In genomic region chr3:184710870-184711365, GRCh38 we compare ENCODE assay signal across 8 cellular contexts. TPM values are rescaled to one million over a fixed set of nuclear protein-coding genes. Genes with fewer than 3 reads are reported as not detected.
A peak's percentile ranks its signal among the peaks of the same experiment; 100 is the strongest.
DNase-seq lines count a peak whose midpoint lies in the region; ATAC-seq and TF ChIP-seq lines count a peak whose summit lies in the region.

No MANE protein-coding gene starts in this region.

- BruUV-seq in Calu3 (replicated peaks; lab: Mats Ljungman, UMichigan) = no TSS peak

- H3K4me1 Mint-ChIP-seq in Calu3 (ENCODE audit: low read depth, unreplicated experiment) = peaks cover 27% of the 10 kb centered on the region
- peaks cover 27% of the 10 kb centered on the region for H3K4me1 Mint-ChIP-seq in activated CD4-positive, alpha-beta T cell treated with anti-CD3 and anti-CD28 coated beads, Interleukin-2, amount 10 ng/mL, durations not matched to agents 7 days and 5 days

- H3K27me3 Mint-ChIP-seq in Calu3 (ENCODE audit: unreplicated experiment) = no peaks in the 10 kb centered on the region
- H3K27me3 Mint-ChIP-seq in activated CD4-positive, alpha-beta T cell treated with anti-CD3 and anti-CD28 coated beads, Interleukin-2, amount 10 ng/mL, durations not matched to agents 7 days and 5 days = peaks cover 20% of the 10 kb centered on the region

- H3K27ac ChIP-seq in neutrophil = peak overlapping the region; percentile 86

- peak; percentile 54 for ATAC-seq in GM19452 (IDR thresholded peaks at IDR 0.05; ENCODE audit: unreplicated experiment)
- peak; percentile 32 for ATAC-seq in HG03469 (IDR thresholded peaks at IDR 0.05; ENCODE audit: unreplicated experiment)

- intact Hi-C loops in Calu3 (cut with micrococcal nuclease; ENCODE audit: unreplicated experiment) = loop anchor here (1.0 kb wide), 1 partner anchor 146 kb away; no protein-coding TSS in a partner anchor

- peak overlapping the region; percentile 75 for H3K27ac Mint-ChIP-seq in Calu3 (ENCODE audit: unreplicated experiment)
- peak overlapping the region; percentile 81 for H3K27ac Mint-ChIP-seq in activated CD4-positive, alpha-beta T cell treated with anti-CD3 and anti-CD28 coated beads, Interleukin-2, amount 10 ng/mL, durations not matched to agents 7 days and 5 days

- CTCF ChIA-PET in Calu3 (lab: Charles Lee) = interaction anchor here (0.5 to 1.6 kb wide), 4 partner anchors 90 to 280 kb away, joined by 3 to 9 read pairs (median 4); partner anchors contain the start of gene EPHB3
- CTCF ChIA-PET in activated CD4-positive, alpha-beta T cell treated with anti-CD3 and anti-CD28 coated beads, Interleukin-2, amount 10 ng/mL, durations not matched to agents 7 days and 5 days (lab: Charles Lee) = interaction anchor here (1.7 to 2.0 kb wide), 2 partner anchors 9 to 150 kb away, joined by 4 to 7 read pairs; partner anchors contain the start of gene EPHB3

- POLR2A ChIA-PET in activated CD4-positive, alpha-beta T cell treated with anti-CD3 and anti-CD28 coated beads, Interleukin-2, amount 10 ng/mL, durations not matched to agents 7 days and 5 days (lab: Charles Lee) = no interaction called here

- no peaks in the 10 kb centered on the region for H3K27me3 ChIP-seq in neutrophil

- peak overlapping the region; percentile 82 for H3K4me3 Mint-ChIP-seq in Calu3 (ENCODE audit: low read depth, unreplicated experiment)
- peak overlapping the region; percentile 77 for H3K4me3 Mint-ChIP-seq in activated CD4-positive, alpha-beta T cell treated with anti-CD3 and anti-CD28 coated beads, Interleukin-2, amount 10 ng/mL, durations not matched to agents 7 days and 5 days

- peaks cover 2% of the 10 kb centered on the region for H3K9me3 Mint-ChIP-seq in Calu3 (ENCODE audit: low read depth, unreplicated experiment)
- H3K9me3 Mint-ChIP-seq in activated CD4-positive, alpha-beta T cell treated with anti-CD3 and anti-CD28 coated beads, Interleukin-2, amount 10 ng/mL, durations not matched to agents 7 days and 5 days = peaks cover 7% of the 10 kb centered on the region

- peaks cover 23 to 25% of the 10 kb centered on the region in 2 experiments for H3K4me1 ChIP-seq in neutrophil (ENCODE audit: control insufficient read depth in 1 of 2, insufficient read depth in 1 of 2, low read depth in 1 of 2, low read length in 1 of 2)

- no peaks in the 10 kb centered on the region for H3K36me3 ChIP-seq in neutrophil

- no peak for TF ChIP-seq CTCF in Calu3 (IDR thresholded peaks at IDR 0.05; ENCODE audit: unreplicated experiment)
- TF ChIP-seq CTCF in neutrophil (IDR thresholded peaks at IDR 0.05) = no peak

- DNase-seq in Calu3 (peak; percentile 29), fibroblast of peridontal ligament (ENCODE audit: extremely low read depth) (peak; percentile 21), SW 1271 (lab: John Stamatoyannopoulos, UW) (no peak), UCSD-AML1 (lab: John Stamatoyannopoulos, UW; ENCODE audit: unreplicated experiment) (no peak)
- peak; percentile 57 for DNase-seq in activated CD4-positive, alpha-beta T cell treated with anti-CD3 and anti-CD28 coated beads, Interleukin-2, amount 10 ng/mL, durations not matched to agents 7 days and 5 days

- peaks cover 33% of the 10 kb centered on the region for H3K36me3 Mint-ChIP-seq in Calu3 (ENCODE audit: insufficient read depth, unreplicated experiment)
- H3K36me3 Mint-ChIP-seq in activated CD4-positive, alpha-beta T cell treated with anti-CD3 and anti-CD28 coated beads, Interleukin-2, amount 10 ng/mL, durations not matched to agents 7 days and 5 days (ENCODE audit: low read depth) = peaks cover 18% of the 10 kb centered on the region

- H3K9me3 ChIP-seq in neutrophil = no peaks in the 10 kb centered on the region

- H3K4me3 ChIP-seq in neutrophil (ENCODE audit: low read depth in 1 of 2, low read length in 1 of 2) = peak overlapping the region; percentile 87 to 89

RNA-seq across cellular contexts. Expression of gene MAGEF1, which starts 0.9 kb away (rescaled TPM):
- 57.9 and 63.9 TPM in 2 replicates for total RNA-seq in Calu3 (2022)
- 1 to 10 TPM; 5.0 to 6.1 TPM for total RNA-seq in activated CD4-positive, alpha-beta T cell treated with anti-CD3 and anti-CD28 coated beads, Interleukin-2, amount 10 ng/mL, durations not matched to agents 7 days and 5 days

Comparison
In these comparisons a context has a peak if more than half of its experiments do, and no peak if none do; other contexts are left out.
1. DNase-seq: peak in Calu3 (single experiment), activated CD4-positive, alpha-beta T cell treated with anti-CD3 and anti-CD28 coated beads, Interleukin-2, amount 10 ng/mL, durations not matched to agents 7 days and 5 days (single experiment) and fibroblast of peridontal ligament (single experiment); none in SW 1271 (0 of 2) and UCSD-AML1 (single experiment).